Comparison of ENCODE assay signal across 9 cellular contexts in genomic region chr11:66100272-66101037, GRCh38. TPM values are rescaled to one million over a fixed set of nuclear protein-coding genes. Genes with fewer than 3 reads are reported as not detected.
DNase-seq lines count a peak whose midpoint lies in the region; ATAC-seq and TF ChIP-seq lines count a peak whose summit lies in the region.
"Had no signal": no experiment of that assay in that cellular context is flagged by ENCODE, and none has a peak within 500 bp of the region (broad histone marks: within the 10 kb centered on the region; RNA-seq: fewer than 3 reads in every experiment).

No MANE protein-coding gene starts in this region.

- intact Hi-C loops in Right ventricle myocardium superior (cut with DNase I) = no loop called here

- CTCF ChIA-PET in HEK293 (lab: Yijun Ruan, JAX) = interaction anchor here (0.6 to 1.3 kb wide), 3 partner anchors 10 to 146 kb away, joined by 3 to 4 read pairs (median 3); no protein-coding TSS in a partner anchor

- H3K27ac ChIP-seq in HEK293 (ENCODE audit: extremely low read depth, low read depth, low read length) = no peak overlapping the region
- no peak overlapping the region for H3K27ac ChIP-seq in coronary artery

- TF ChIP-seq CTCF in HEK293 (tag by site-specific recombination; IDR thresholded peaks at IDR 0.05) = no peak
- no peak for TF ChIP-seq CTCF in coronary artery (IDR thresholded peaks at IDR 0.05)

- peak; percentile 95 for ATAC-seq in Right ventricle myocardium superior (ENCODE audit: poor library complexity)

- peaks cover 6% of the 10 kb centered on the region for H3K4me1 ChIP-seq in HEK293 (ENCODE audit: control insufficient read depth, insufficient read depth, low read length)

- H3K4me3 ChIP-seq in HEK293 (ENCODE audit: low read depth, low read length) (no peak overlapping the region), coronary artery (no peak overlapping the region)

- H3K9me3 ChIP-seq in HEK293 (ENCODE audit: control insufficient read depth, insufficient read depth, low read depth, low read length) = no peaks in the 10 kb centered on the region

- no peaks in the 10 kb centered on the region for H3K36me3 ChIP-seq in HEK293 (ENCODE audit: control insufficient read depth in 2 of 2, insufficient read depth in 1 of 2, low read length in 2 of 2)

- POLR2A ChIA-PET in HEK293 (lab: Yijun Ruan, JAX) = no interaction called here

- DNase-seq in COR-L47 (lab: John Stamatoyannopoulos, UW) = peak; percentile 85
- DNase-seq in NCI-H510A treated with DMSO at 0.1 percent for 48 hours (lab: John Stamatoyannopoulos, UW) = peak; percentile 39
- DNase-seq in activated T-cell treated with anti-CD3 and anti-CD28 coated beads, Interleukin-2, amount 50 U/mL, for 1 hour = peak; percentile 65
- DNase-seq in Right ventricle myocardium superior = peak; percentile 87
- peak; percentile 34 for DNase-seq in stimulated activated CD4-positive, alpha-beta T cell treated with anti-CD3 and anti-CD28 coated beads, Interleukin-12 subunit alpha, Interleukin-12 subunit beta, amount 100 ng/mL, for 4 hours
- no peak for DNase-seq in NCI-H345 treated with DMSO at 0.1 percent for 48 hours (lab: John Stamatoyannopoulos, UW; ENCODE audit: unreplicated experiment)
- DNase-seq in coronary artery (ENCODE audit: low spot score) = no peak

TF ChIP-seq in HEK293, 187 proteins besides CTCF, POLR2A, EP300 and RAD21:
- no peak for TF ChIP-seq OVOL3 (tag by site-specific recombination; IDR thresholded peaks at IDR 0.05)
- TF ChIP-seq, protein P1, sequence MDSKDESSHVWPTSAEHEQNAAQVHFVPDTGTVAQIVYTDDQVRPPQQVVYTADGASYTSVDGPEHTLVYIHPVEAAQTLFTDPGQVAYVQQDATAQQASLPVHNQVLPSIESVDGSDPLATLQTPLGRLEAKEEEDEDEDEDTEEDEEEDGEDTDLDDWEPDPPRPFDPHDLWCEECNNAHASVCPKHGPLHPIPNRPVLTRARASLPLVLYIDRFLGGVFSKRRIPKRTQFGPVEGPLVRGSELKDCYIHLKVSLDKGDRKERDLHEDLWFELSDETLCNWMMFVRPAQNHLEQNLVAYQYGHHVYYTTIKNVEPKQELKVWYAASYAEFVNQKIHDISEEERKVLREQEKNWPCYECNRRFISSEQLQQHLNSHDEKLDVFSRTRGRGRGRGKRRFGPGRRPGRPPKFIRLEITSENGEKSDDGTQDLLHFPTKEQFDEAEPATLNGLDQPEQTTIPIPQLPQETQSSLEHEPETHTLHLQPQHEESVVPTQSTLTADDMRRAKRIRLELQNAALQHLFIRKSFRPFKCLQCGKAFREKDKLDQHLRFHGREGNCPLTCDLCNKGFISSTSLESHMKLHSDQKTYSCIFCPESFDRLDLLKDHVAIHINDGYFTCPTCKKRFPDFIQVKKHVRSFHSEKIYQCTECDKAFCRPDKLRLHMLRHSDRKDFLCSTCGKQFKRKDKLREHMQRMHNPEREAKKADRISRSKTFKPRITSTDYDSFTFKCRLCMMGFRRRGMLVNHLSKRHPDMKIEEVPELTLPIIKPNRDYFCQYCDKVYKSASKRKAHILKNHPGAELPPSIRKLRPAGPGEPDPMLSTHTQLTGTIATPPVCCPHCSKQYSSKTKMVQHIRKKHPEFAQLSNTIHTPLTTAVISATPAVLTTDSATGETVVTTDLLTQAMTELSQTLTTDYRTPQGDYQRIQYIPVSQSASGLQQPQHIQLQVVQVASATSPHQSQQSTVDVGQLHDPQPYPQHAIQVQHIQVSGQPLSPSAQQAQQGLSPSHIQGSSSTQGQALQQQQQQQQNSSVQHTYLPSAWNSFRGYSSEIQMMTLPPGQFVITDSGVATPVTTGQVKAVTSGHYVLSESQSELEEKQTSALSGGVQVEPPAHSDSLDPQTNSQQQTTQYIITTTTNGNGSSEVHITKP (tag by site-specific recombination; IDR thresholded peaks at IDR 0.05) = peak; percentile 65
- no peak for TF ChIP-seq ZNF48 (tag by site-specific recombination; IDR thresholded peaks at IDR 0.05)
- TF ChIP-seq, protein P2, sequence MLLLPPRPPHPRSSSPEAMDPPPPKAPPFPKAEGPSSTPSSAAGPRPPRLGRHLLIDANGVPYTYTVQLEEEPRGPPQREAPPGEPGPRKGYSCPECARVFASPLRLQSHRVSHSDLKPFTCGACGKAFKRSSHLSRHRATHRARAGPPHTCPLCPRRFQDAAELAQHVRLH (tag by site-specific recombination; IDR thresholded peaks at IDR 0.05) = no peak
- no peak for TF ChIP-seq ZNF423 (tag by site-specific recombination; IDR thresholded peaks at IDR 0.05)
- TF ChIP-seq, protein P3, sequence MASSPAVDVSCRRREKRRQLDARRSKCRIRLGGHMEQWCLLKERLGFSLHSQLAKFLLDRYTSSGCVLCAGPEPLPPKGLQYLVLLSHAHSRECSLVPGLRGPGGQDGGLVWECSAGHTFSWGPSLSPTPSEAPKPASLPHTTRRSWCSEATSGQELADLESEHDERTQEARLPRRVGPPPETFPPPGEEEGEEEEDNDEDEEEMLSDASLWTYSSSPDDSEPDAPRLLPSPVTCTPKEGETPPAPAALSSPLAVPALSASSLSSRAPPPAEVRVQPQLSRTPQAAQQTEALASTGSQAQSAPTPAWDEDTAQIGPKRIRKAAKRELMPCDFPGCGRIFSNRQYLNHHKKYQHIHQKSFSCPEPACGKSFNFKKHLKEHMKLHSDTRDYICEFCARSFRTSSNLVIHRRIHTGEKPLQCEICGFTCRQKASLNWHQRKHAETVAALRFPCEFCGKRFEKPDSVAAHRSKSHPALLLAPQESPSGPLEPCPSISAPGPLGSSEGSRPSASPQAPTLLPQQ (tag by site-specific recombination; IDR thresholded peaks at IDR 0.05) = no peak
- no peak for TF ChIP-seq ZFP69B (tag by site-specific recombination; IDR thresholded peaks at IDR 0.05)
- 0 out of 2 replicates have a peak, but pooled peaks have one; percentile 32 for TF ChIP-seq SCRT1 (tag by site-specific recombination; IDR thresholded peaks at IDR 0.05; ENCODE audit: borderline replicate concordance)
- peak; percentile 27; the same call in 1 of the 2 replicates for TF ChIP-seq ZXDB (tag by site-specific recombination; IDR thresholded peaks at IDR 0.05)
- TF ChIP-seq ZNF600 (tag by site-specific recombination; IDR thresholded peaks at IDR 0.05) = peak; percentile 31; the same call in 1 of the 2 replicates
- TF ChIP-seq ZNF707 (tag by site-specific recombination; IDR thresholded peaks at IDR 0.05) = no peak
- TF ChIP-seq ZBTB1 (tag by site-specific recombination; IDR thresholded peaks at IDR 0.05) = no peak
- no peak for TF ChIP-seq ZNF311 (tag by site-specific recombination; IDR thresholded peaks at IDR 0.05; ENCODE audit: borderline replicate concordance)
- no peak for TF ChIP-seq ZNF514 (tag by site-specific recombination; IDR thresholded peaks at IDR 0.05)
- TF ChIP-seq ZBTB17 (tag by site-specific recombination; IDR thresholded peaks at IDR 0.05) = peak; percentile 95
- TF ChIP-seq ZNF174 (tag by site-specific recombination; IDR thresholded peaks at IDR 0.05) = no peak
- peak; percentile 58; the same call in 1 of the 2 replicates for TF ChIP-seq SCRT2 (tag by site-specific recombination; IDR thresholded peaks at IDR 0.05)
- TF ChIP-seq ZNF10 (tag by site-specific recombination; IDR thresholded peaks at IDR 0.05) = 0 out of 2 replicates have a peak, but pooled peaks have one; percentile 48

RNA-seq across cellular contexts. Expression of gene PACS1, which starts 30.4 kb away (rescaled TPM):
- total RNA-seq in Right ventricle myocardium superior = 46.5 TPM

RNA-seq across cellular contexts. Expression of gene SF3B2, which starts 48.3 kb away (rescaled TPM):
- total RNA-seq in Right ventricle myocardium superior = 61.2 TPM

RNA-seq across cellular contexts. Expression of gene GAL3ST3, which starts 51.5 kb away (rescaled TPM):
- total RNA-seq in Right ventricle myocardium superior = 0.73 TPM
- total RNA-seq: fibroblast of villous mesenchyme had no signal

Comparison
In these comparisons a context has a peak if more than half of its experiments do, and no peak if none do; other contexts are left out.
1. DNase-seq: peak in COR-L47 (single experiment), NCI-H510A treated with DMSO at 0.1 percent for 48 hours (single experiment), activated T-cell treated with anti-CD3 and anti-CD28 coated beads, Interleukin-2, amount 50 U/mL, for 1 hour (single experiment), Right ventricle myocardium superior (single experiment) and stimulated activated CD4-positive, alpha-beta T cell treated with anti-CD3 and anti-CD28 coated beads, Interleukin-12 subunit alpha, Interleukin-12 subunit beta, amount 100 ng/mL, for 4 hours (single experiment); none in NCI-H345 treated with DMSO at 0.1 percent for 48 hours (single experiment) and coronary artery (single experiment).